Comparison of ENCODE assay signal across 11 cellular contexts in genomic region chr16:27369806-27370205, GRCh38. TPM values are rescaled to one million over a fixed set of nuclear protein-coding genes. Genes with fewer than 3 reads are reported as not detected.
A peak's percentile ranks its signal among the peaks of the same experiment; 100 is the strongest.
DNase-seq lines count a peak whose midpoint lies in the region; ATAC-seq lines count a peak whose summit lies in the region.
"Had no signal": no experiment of that assay in that cellular context is flagged by ENCODE, and none has a peak within 500 bp of the region (broad histone marks: within the 10 kb centered on the region; RNA-seq: fewer than 3 reads in every experiment).

No MANE protein-coding gene starts in this region.

- DNase-seq in stimulated activated naive CD8-positive, alpha-beta T cell treated with anti-CD3 and anti-CD28 coated beads, Interleukin-15, Interleukin-2, amounts not matched to agents 100 U/mL and 50 U/mL, for 24 hours = no peak
- DNase-seq in activated T-helper 2 cell treated with anti-CD3 and anti-CD28 coated beads, Interferon-gamma antibody, Interleukin-2, Interleukin-4, amounts not matched to agents 10 μg/mL and 5 μg/mL and 100 μg/mL, durations not matched to agents 14 hours and 24 hours and 36 hours (ENCODE audit: low spot score) = no peak
- DNase-seq in immature natural killer cell = no peak
- no peak for DNase-seq in cerebellar cortex (ENCODE audit: low spot score)
- DNase-seq: AML-193, NCI-H1092 treated with DMSO at 0.1 percent for 48 hours, NCI-H526 treated with DMSO at 0.1 percent for 48 hours had no signal

- intact Hi-C loops in activated T-helper 2 cell treated with anti-CD3 and anti-CD28 coated beads, Interferon-gamma antibody, Interleukin-2, Interleukin-4, amounts not matched to agents 10 μg/mL and 5 μg/mL and 100 μg/mL, durations not matched to agents 14 hours and 24 hours and 36 hours (cut with micrococcal nuclease) = loop anchor here (2.0 to 10.0 kb wide), 2 partner anchors 57 to 775 kb away; no protein-coding TSS in a partner anchor

- H3K4me3 Mint-ChIP-seq in stimulated activated naive CD8-positive, alpha-beta T cell treated with anti-CD3 and anti-CD28 coated beads, Interleukin-15, Interleukin-2, amounts not matched to agents 100 ng/mL and 50 ng/mL, for 24 hours = peak overlapping the region; percentile 8
- H3K4me3 Mint-ChIP-seq in activated T-helper 2 cell treated with anti-CD3 and anti-CD28 coated beads, Interferon-gamma antibody, Interleukin-2, Interleukin-4, amounts not matched to agents 10 μg/mL and 5 μg/mL and 100 μg/mL, durations not matched to agents 14 hours and 24 hours and 36 hours (ENCODE audit: low read depth) = no peak overlapping the region
- H3K4me3 Mint-ChIP-seq in immature natural killer cell = no peak overlapping the region

- peaks cover 64% of the 10 kb centered on the region for H3K4me1 Mint-ChIP-seq in stimulated activated naive CD8-positive, alpha-beta T cell treated with anti-CD3 and anti-CD28 coated beads, Interleukin-15, Interleukin-2, amounts not matched to agents 100 ng/mL and 50 ng/mL, for 24 hours (ENCODE audit: low read depth)
- H3K4me1 Mint-ChIP-seq in activated T-helper 2 cell treated with anti-CD3 and anti-CD28 coated beads, Interferon-gamma antibody, Interleukin-2, Interleukin-4, amounts not matched to agents 10 μg/mL and 5 μg/mL and 100 μg/mL, durations not matched to agents 14 hours and 24 hours and 36 hours (ENCODE audit: low read depth) = peaks cover 52% of the 10 kb centered on the region
- H3K4me1 Mint-ChIP-seq in immature natural killer cell = peaks cover 21 to 31% of the 10 kb centered on the region in 2 donors

- H3K27me3 Mint-ChIP-seq in stimulated activated naive CD8-positive, alpha-beta T cell treated with anti-CD3 and anti-CD28 coated beads, Interleukin-15, Interleukin-2, amounts not matched to agents 100 ng/mL and 50 ng/mL, for 24 hours = no peaks in the 10 kb centered on the region
- no peaks in the 10 kb centered on the region for H3K27me3 Mint-ChIP-seq in activated T-helper 2 cell treated with anti-CD3 and anti-CD28 coated beads, Interferon-gamma antibody, Interleukin-2, Interleukin-4, amounts not matched to agents 10 μg/mL and 5 μg/mL and 100 μg/mL, durations not matched to agents 14 hours and 24 hours and 36 hours (ENCODE audit: low read depth)
- peaks cover 5 to 13% (median 8%) of the 10 kb centered on the region in 3 donors for H3K27me3 Mint-ChIP-seq in immature natural killer cell (ENCODE audit: low read depth in 3 of 3)

- no peak for ATAC-seq in stimulated activated naive CD8-positive, alpha-beta T cell treated with anti-CD3 and anti-CD28 coated beads, Interleukin-15, Interleukin-2, amounts not matched to agents 100 U/mL and 50 U/mL, for 24 hours
- ATAC-seq in GM21381 (IDR thresholded peaks at IDR 0.05; ENCODE audit: unreplicated experiment) (no peak), GM21737 (IDR thresholded peaks at IDR 0.05; ENCODE audit: unreplicated experiment) (no peak), HG03565 (IDR thresholded peaks at IDR 0.05; ENCODE audit: unreplicated experiment) (no peak)

- H3K36me3 Mint-ChIP-seq in stimulated activated naive CD8-positive, alpha-beta T cell treated with anti-CD3 and anti-CD28 coated beads, Interleukin-15, Interleukin-2, amounts not matched to agents 100 ng/mL and 50 ng/mL, for 24 hours (ENCODE audit: low read depth) = peaks cover 30% of the 10 kb centered on the region
- H3K36me3 Mint-ChIP-seq in activated T-helper 2 cell treated with anti-CD3 and anti-CD28 coated beads, Interferon-gamma antibody, Interleukin-2, Interleukin-4, amounts not matched to agents 10 μg/mL and 5 μg/mL and 100 μg/mL, durations not matched to agents 14 hours and 24 hours and 36 hours (ENCODE audit: low read depth) = peaks cover 30% of the 10 kb centered on the region
- H3K36me3 Mint-ChIP-seq in immature natural killer cell = peaks cover 0 to 5% (median 1%) of the 10 kb centered on the region in 3 donors

- H3K27ac Mint-ChIP-seq in stimulated activated naive CD8-positive, alpha-beta T cell treated with anti-CD3 and anti-CD28 coated beads, Interleukin-15, Interleukin-2, amounts not matched to agents 100 ng/mL and 50 ng/mL, for 24 hours = peak overlapping the region; percentile 97
- peak overlapping the region; percentile 69 for H3K27ac Mint-ChIP-seq in activated T-helper 2 cell treated with anti-CD3 and anti-CD28 coated beads, Interferon-gamma antibody, Interleukin-2, Interleukin-4, amounts not matched to agents 10 μg/mL and 5 μg/mL and 100 μg/mL, durations not matched to agents 14 hours and 24 hours and 36 hours
- peak overlapping the region; percentile 70 to 98 (median 94) for H3K27ac Mint-ChIP-seq in immature natural killer cell

- H3K9me3 Mint-ChIP-seq in stimulated activated naive CD8-positive, alpha-beta T cell treated with anti-CD3 and anti-CD28 coated beads, Interleukin-15, Interleukin-2, amounts not matched to agents 100 ng/mL and 50 ng/mL, for 24 hours = peaks cover 14% of the 10 kb centered on the region
- H3K9me3 Mint-ChIP-seq in activated T-helper 2 cell treated with anti-CD3 and anti-CD28 coated beads, Interferon-gamma antibody, Interleukin-2, Interleukin-4, amounts not matched to agents 10 μg/mL and 5 μg/mL and 100 μg/mL, durations not matched to agents 14 hours and 24 hours and 36 hours = peaks cover 15% of the 10 kb centered on the region
- no peaks in the 10 kb centered on the region for H3K9me3 Mint-ChIP-seq in immature natural killer cell

RNA-seq across cellular contexts. Expression of gene IL21R, which starts 32.2 kb away (rescaled TPM):
- total RNA-seq in activated T-helper 2 cell treated with anti-CD3 and anti-CD28 coated beads, Interferon-gamma antibody, Interleukin-2, Interleukin-4, amounts not matched to agents 10 μg/mL and 5 μg/mL and 100 μg/mL, durations not matched to agents 14 hours and 24 hours and 36 hours = 84.2 and 84.5 TPM in 2 replicates
- polyA plus RNA-seq in immature natural killer cell = 10 to 100 TPM; 27.5 to 59.7 (median 49.6) TPM

RNA-seq across cellular contexts. Expression of gene IL4R, which starts 56.0 kb away (rescaled TPM):
- total RNA-seq in activated T-helper 2 cell treated with anti-CD3 and anti-CD28 coated beads, Interferon-gamma antibody, Interleukin-2, Interleukin-4, amounts not matched to agents 10 μg/mL and 5 μg/mL and 100 μg/mL, durations not matched to agents 14 hours and 24 hours and 36 hours = 434 and 437 TPM in 2 replicates
- 10 to 100 TPM; 15.7 to 38.7 (median 20.1) TPM for polyA plus RNA-seq in immature natural killer cell
